ENCODE assay signal across 8 cellular contexts in genomic region chr11:129280027-129280811, GRCh38.
DNase-seq lines count a peak whose midpoint lies in the region; ATAC-seq and TF ChIP-seq lines count a peak whose summit lies in the region.

No MANE protein-coding gene starts in this region.

- DNase-seq in DMS79 treated with DMSO at 0.1 percent for 48 hours (lab: John Stamatoyannopoulos, UW) (peak; percentile 56), DMS79 (lab: John Stamatoyannopoulos, UW) (no peak), RKO (ENCODE audit: low spot score) (peak; percentile 96), caudate nucleus (lab: John Stamatoyannopoulos, UW) (peak in 6 of 61 donors; percentile 23 to 67 (median 56)), upper lobe of right lung (no peak), GM20000 (ENCODE audit: low spot score) (no peak), iPS-NIHi7 (ENCODE audit: extremely low spot score) (no peak)

- H3K36me3 ChIP-seq in muscle layer of duodenum (ENCODE audit: control insufficient read depth in 1 of 2, insufficient read depth in 2 of 2, low read length in 2 of 2) (no peaks in the 10 kb centered on the region), upper lobe of right lung (no peaks in the 10 kb centered on the region)

- H3K9me3 ChIP-seq in muscle layer of duodenum (ENCODE audit: control insufficient read depth in 1 of 2, low read length in 2 of 2) (no peaks in the 10 kb centered on the region), upper lobe of right lung (no peaks in the 10 kb centered on the region)

- H3K4me3 ChIP-seq in muscle layer of duodenum (ENCODE audit: low read depth in 1 of 2, low read length in 2 of 2) (peak overlapping the region; percentile 58 to 59), upper lobe of right lung (peak overlapping the region; percentile 64)

- H3K27ac ChIP-seq in caudate nucleus (ENCODE audit: low read depth, low read length), result peak overlapping the region; percentile 72
- peak overlapping the region; percentile 32 for H3K27ac ChIP-seq in muscle layer of duodenum (ENCODE audit: low read length)
- peak overlapping the region; percentile 51 for H3K27ac ChIP-seq in upper lobe of right lung

- ATAC-seq in upper lobe of right lung, result no peak

- intact Hi-C loops in upper lobe of right lung (cut with DNase I), result no loop called here

- H3K27me3 ChIP-seq in muscle layer of duodenum (ENCODE audit: low read depth, low read length) (no peaks in the 10 kb centered on the region), upper lobe of right lung (no peaks in the 10 kb centered on the region)

- H3K4me1 ChIP-seq in muscle layer of duodenum (ENCODE audit: control insufficient read depth in 1 of 2, insufficient read depth in 2 of 2, low read length in 2 of 2), result peaks cover 8 to 23% of the 10 kb centered on the region in 2 donors
- H3K4me1 ChIP-seq in upper lobe of right lung, result peaks cover 14% of the 10 kb centered on the region

- TF ChIP-seq CTCF in upper lobe of right lung (IDR thresholded peaks at IDR 0.05) (no peak), GM20000 (IDR thresholded peaks at IDR 0.05; ENCODE audit: extremely low read depth, missing control alignments) (no peak)

Comparison
In these comparisons a context has a peak if more than half of its experiments do, and no peak if none do; other contexts are left out.
1. DNase-seq: peak in DMS79 treated with DMSO at 0.1 percent for 48 hours (single experiment) and RKO (single experiment); none in DMS79 (single experiment), upper lobe of right lung (single experiment), GM20000 (single experiment) and iPS-NIHi7 (single experiment).
2. Peak in every context shown above with its lines, with median percentiles within 50 percentile points of each other: H3K27ac ChIP-seq.